In the genomic region with DNA sequence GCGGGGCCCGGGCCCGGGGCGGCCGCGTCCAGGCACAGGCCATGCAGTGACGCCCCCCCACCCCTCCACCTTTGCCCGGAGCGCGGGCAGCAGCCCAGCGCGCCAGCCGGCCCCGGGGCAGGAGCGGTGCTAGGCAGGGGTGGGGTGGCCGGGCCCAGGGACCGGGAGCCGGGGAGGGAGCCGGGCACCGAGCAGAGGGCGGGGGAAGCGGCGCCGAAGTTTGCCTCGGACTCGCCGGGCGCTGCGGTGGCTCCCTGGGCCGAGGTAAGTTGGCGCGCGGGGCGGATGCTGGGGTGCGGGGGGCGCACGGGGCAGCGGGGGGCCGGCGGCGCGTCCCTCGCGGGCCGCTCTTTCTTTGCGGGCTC, we compare ENCODE assay signal across 8 cellular contexts. TPM values are rescaled to one million over a fixed set of nuclear protein-coding genes. Genes with fewer than 3 reads are reported as not detected.
A peak's percentile ranks its signal among the peaks of the same experiment; 100 is the strongest.
DNase-seq lines count a peak whose midpoint lies in the region; ATAC-seq and TF ChIP-seq lines count a peak whose summit lies in the region.

No MANE protein-coding gene starts in this region.

- no TSS peak for BruUV-seq in Calu3 (replicated peaks; lab: Mats Ljungman, UMichigan)
- no TSS peak for BruUV-seq in Panc1 (replicated peaks; lab: Mats Ljungman, UMichigan)

- POLR2A ChIA-PET in Panc1 (lab: Charles Lee): interaction anchor here (0.7 kb wide), 1 partner anchor 22 kb away, joined by 3 read pairs; no protein-coding TSS in a partner anchor

- peak overlapping the region; percentile 61 to 86 (median 71) for H3K9ac ChIP-seq in skeletal muscle tissue (ENCODE audit: low read depth in 1 of 3, low read length in 3 of 3)

- H3K9me3 Mint-ChIP-seq in Calu3 (ENCODE audit: low read depth, unreplicated experiment): no peaks in the 10 kb centered on the region

- no peaks in the 10 kb centered on the region; the same call in none of the 2 replicates for H3K36me3 ChIP-seq in Panc1 (ENCODE audit: control insufficient read depth, insufficient read depth, low read length)
- no peaks in the 10 kb centered on the region for H3K36me3 ChIP-seq in skeletal muscle tissue (ENCODE audit: control insufficient read depth in 3 of 3, insufficient read depth in 3 of 3, low read length in 3 of 3)

- H3K27ac ChIP-seq in Panc1 (ENCODE audit: low read length) (no peak overlapping the region), skeletal muscle tissue (ENCODE audit: low read depth, low read length) (peak overlapping the region; percentile 91)

- H3K4me3 Mint-ChIP-seq in Calu3 (ENCODE audit: low read depth, unreplicated experiment): peak overlapping the region; percentile 72

- H3K27ac Mint-ChIP-seq in Calu3 (ENCODE audit: unreplicated experiment): peak overlapping the region; percentile 91

- TF ChIP-seq CTCF in Calu3 (IDR thresholded peaks at IDR 0.05; ENCODE audit: unreplicated experiment): no peak
- no peak for TF ChIP-seq CTCF in Panc1 (IDR thresholded peaks at IDR 0.05)

- intact Hi-C loops in Calu3 (cut with micrococcal nuclease; ENCODE audit: unreplicated experiment): no loop called here
- intact Hi-C loops in Panc1 (cut with micrococcal nuclease; ENCODE audit: unreplicated experiment): loop anchor here (10.0 kb wide), 1 partner anchor 260 kb away; no protein-coding TSS in a partner anchor
- intact Hi-C loops in Right ventricle myocardium superior (cut with DNase I): loop anchor here (10.0 kb wide), 2 partner anchors 150 to 260 kb away; no protein-coding TSS in a partner anchor

- CTCF ChIA-PET in Calu3 (lab: Charles Lee): interaction anchor here (1.0 to 1.1 kb wide), 2 partner anchors 72 to 343 kb away, joined by 3 read pairs; no protein-coding TSS in a partner anchor
- CTCF ChIA-PET in Panc1 (lab: Charles Lee): no interaction called here

- H3K9me3 ChIP-seq in Panc1 (ENCODE audit: control insufficient read depth, insufficient read depth, low read depth, low read length) (no peaks in the 10 kb centered on the region), skeletal muscle tissue (ENCODE audit: control insufficient read depth in 3 of 3, low read length in 3 of 3) (no peaks in the 10 kb centered on the region)

- ATAC-seq in GM21529 (IDR thresholded peaks at IDR 0.05; ENCODE audit: unreplicated experiment) (peak; percentile 40), Panc1 (peak; percentile 71), Right ventricle myocardium superior (ENCODE audit: poor library complexity) (peak; percentile 8)

- peaks cover 41% of the 10 kb centered on the region for H3K36me3 Mint-ChIP-seq in Calu3 (ENCODE audit: insufficient read depth, unreplicated experiment)

- no peaks in the 10 kb centered on the region for H3K27me3 Mint-ChIP-seq in Calu3 (ENCODE audit: unreplicated experiment)

- H3K4me3 ChIP-seq in Panc1 (ENCODE audit: low read depth in 2 of 2, low read length in 2 of 2): peak overlapping the region; percentile 74 to 82
- H3K4me3 ChIP-seq in skeletal muscle tissue (ENCODE audit: low read length in 3 of 3): peak overlapping the region in 2 of 3 donors; percentile 68 to 74

- DNase-seq in Calu3 (no peak), Panc1 (ENCODE audit: low read depth, low spot score) (no peak), Right ventricle myocardium superior (no peak), NCI-H1694 (lab: John Stamatoyannopoulos, UW) (no peak), COR-L47 (lab: John Stamatoyannopoulos, UW) (no peak)
- no peak for DNase-seq in effector CD8-positive, alpha-beta T cell (lab: John Stamatoyannopoulos, UW)

- in situ Hi-C loops in Panc1 (cut with HindIII; ENCODE audit: low pct_unique_long_range_greater_than_20kb, low sequenced_read_pairs): no loop called here

- H3K4me1 Mint-ChIP-seq in Calu3 (ENCODE audit: low read depth, unreplicated experiment): peaks cover 25% of the 10 kb centered on the region

- peaks cover 36% of the 10 kb centered on the region for H3K4me1 ChIP-seq in Panc1 (ENCODE audit: control insufficient read depth, insufficient read depth, low read length)
- H3K4me1 ChIP-seq in skeletal muscle tissue (ENCODE audit: control insufficient read depth in 3 of 3, insufficient read depth in 3 of 3, low read length in 3 of 3): peaks cover 24 to 38% (median 27%) of the 10 kb centered on the region in 3 donors

- no peaks in the 10 kb centered on the region for H3K27me3 ChIP-seq in Panc1 (ENCODE audit: control insufficient read depth, insufficient read depth, low read length)
- H3K27me3 ChIP-seq in skeletal muscle tissue (ENCODE audit: control insufficient read depth in 3 of 3, insufficient read depth in 3 of 3, low read length in 3 of 3): no peaks in the 10 kb centered on the region

RNA-seq across cellular contexts. Expression of gene TEAD1, which starts 0.3 kb away (rescaled TPM):
- total RNA-seq in Calu3 (2022) (99.0 and 104 TPM in 2 replicates), Panc1 (2021; ENCODE audit: unreplicated experiment) (102 TPM), Right ventricle myocardium superior (107 TPM), skeletal muscle tissue (55.3 TPM)
- 37.0 TPM for polyA plus RNA-seq in Panc1 (2012; ENCODE audit: insufficient read length)

Comparison
In these comparisons a context has a peak if more than half of its experiments do, and no peak if none do; other contexts are left out.
1. ATAC-seq: peak in every context shown above with its lines; median percentile 71 in Panc1; 40 in GM21529; 8 in Right ventricle myocardium superior.